ENCODE assay signal across 3 cellular contexts in the genomic region with DNA sequence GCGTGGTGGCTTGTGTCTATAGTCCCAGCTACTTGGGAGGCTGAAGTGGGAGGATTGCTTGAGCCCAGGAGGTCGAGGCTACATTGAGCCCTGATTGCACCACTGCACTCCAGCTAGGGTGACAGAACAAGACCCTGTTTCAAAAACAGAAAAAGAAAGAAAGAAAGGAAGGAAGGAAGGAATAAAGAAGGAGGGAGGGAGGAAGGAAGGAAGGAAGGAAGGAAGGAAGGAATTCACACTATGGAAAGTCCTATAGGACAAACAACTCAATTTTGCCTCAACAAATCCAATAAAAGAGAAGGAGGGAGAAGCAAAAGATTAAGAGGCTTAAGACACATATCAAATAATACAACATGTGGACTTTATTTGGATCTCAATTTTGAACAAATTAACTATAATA.
"Had no signal": no experiment of that assay in that cellular context is flagged by ENCODE, and none has a peak within 500 bp of the region (broad histone marks: within the 10 kb centered on the region; RNA-seq: fewer than 3 reads in every experiment).

No MANE protein-coding gene starts in this region.

- DNase-seq: GDM1, GF-D8 had no signal

- H3K4me3 ChIP-seq: GM12878 had no signal
